In the genomic region with DNA sequence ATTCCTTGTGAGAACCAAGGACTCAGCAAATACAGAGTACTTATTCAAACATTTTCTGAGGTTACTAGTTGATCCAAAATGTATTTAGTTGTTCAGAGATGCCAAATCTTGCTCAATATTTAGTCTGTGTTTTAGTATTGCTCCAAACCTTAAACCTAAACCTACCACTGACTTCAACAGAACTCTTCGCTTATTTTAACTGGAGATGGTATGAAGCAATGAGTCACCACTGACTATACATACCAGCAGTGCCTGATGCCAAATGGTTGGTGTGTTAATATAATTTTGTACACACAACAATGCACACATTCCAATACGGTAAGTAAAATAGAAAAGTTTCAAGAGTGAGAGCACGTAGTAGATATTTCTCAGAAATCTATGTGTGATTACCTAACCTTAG, we compare ENCODE assay signal across 25 cellular contexts. TPM values are rescaled to one million over a fixed set of nuclear protein-coding genes. Genes with fewer than 3 reads are reported as not detected.
DNase-seq lines count a peak whose midpoint lies in the region; ATAC-seq, FAIRE-seq and TF ChIP-seq lines count a peak whose summit lies in the region.
"Had no signal": no experiment of that assay in that cellular context is flagged by ENCODE, and none has a peak within 500 bp of the region (broad histone marks: within the 10 kb centered on the region; RNA-seq: fewer than 3 reads in every experiment).

No MANE protein-coding gene starts in this region.

- POLR2A ChIA-PET in A549 (lab: Yijun Ruan, JAX), result no interaction called here
- POLR2A ChIA-PET in CD8-positive, alpha-beta memory T cell (lab: Charles Lee), result no interaction called here

- H3K36me3 Mint-ChIP-seq in CD8-positive, alpha-beta memory T cell, result no peaks in the 10 kb centered on the region
- H3K36me3 Mint-ChIP-seq: activated naive CD4-positive, alpha-beta T cell treated with anti-CD3 and anti-CD28 coated beads, Interleukin-2, amount 50 U/mL, for 24 hours had no signal

- H3K27ac ChIP-seq in A549, result no peak overlapping the region
- H3K27ac ChIP-seq in brain microvascular endothelial cell, result no peak overlapping the region
- H3K27ac ChIP-seq in foreskin keratinocyte, result no peak overlapping the region
- H3K27ac ChIP-seq in CD8-positive, alpha-beta memory T cell (ENCODE audit: low read depth, low read length), result no peak overlapping the region
- H3K27ac ChIP-seq: heart right ventricle, HL-60, SJSA1, tibial nerve had no signal

- no peak overlapping the region for H3K27ac Mint-ChIP-seq in CD8-positive, alpha-beta memory T cell
- H3K27ac Mint-ChIP-seq: activated naive CD4-positive, alpha-beta T cell treated with anti-CD3 and anti-CD28 coated beads, Interleukin-2, amount 50 U/mL, for 24 hours had no signal

- no peaks in the 10 kb centered on the region for H3K36me3 ChIP-seq in brain microvascular endothelial cell (replicated peaks)
- H3K36me3 ChIP-seq in CD8-positive, alpha-beta memory T cell (ENCODE audit: insufficient read depth, low read length), result no peaks in the 10 kb centered on the region
- H3K36me3 ChIP-seq: heart right ventricle, SJSA1, tibial nerve had no signal

- peaks cover 0 to 1% of the 10 kb centered on the region in 2 donors for H3K27me3 Mint-ChIP-seq in CD8-positive, alpha-beta memory T cell

- no peaks in the 10 kb centered on the region for H3K9me3 ChIP-seq in A549
- H3K9me3 ChIP-seq in CD8-positive, alpha-beta memory T cell (ENCODE audit: low read length), result no peaks in the 10 kb centered on the region
- H3K9me3 ChIP-seq: Caco-2, heart right ventricle, SJSA1, tibial nerve had no signal

- TF ChIP-seq POLR2A in A549 (IDR thresholded peaks at IDR 0.05; ENCODE audit: low read length), result no peak

- no peak for TF ChIP-seq RAD21 in A549 (conservative IDR thresholded peaks at IDR 0.05 in 1 of 2, IDR thresholded peaks at IDR 0.05 in 1 of 2)

- no peak overlapping the region for H3K4me3 Mint-ChIP-seq in CD8-positive, alpha-beta memory T cell
- H3K4me3 Mint-ChIP-seq: activated naive CD4-positive, alpha-beta T cell treated with anti-CD3 and anti-CD28 coated beads, Interleukin-2, amount 50 U/mL, for 24 hours had no signal

- WGBS in A549 (ENCODE audit: missing lambda C conversion rate), result 16% methylated on average over 3 of the region's 3 CpGs

- no peaks in the 10 kb centered on the region for H3K27me3 ChIP-seq in brain microvascular endothelial cell (replicated peaks)
- no peaks in the 10 kb centered on the region for H3K27me3 ChIP-seq in foreskin keratinocyte
- H3K27me3 ChIP-seq in CD8-positive, alpha-beta memory T cell (ENCODE audit: insufficient read depth, low read length, poor library complexity, severe bottlenecking), result no peaks in the 10 kb centered on the region
- H3K27me3 ChIP-seq: SJSA1, tibial nerve had no signal

- no peak overlapping the region for H3K4me2 ChIP-seq in A549

- CTCF ChIA-PET in A549 (lab: Yijun Ruan, JAX), result interaction anchor here (1.5 kb wide), 1 partner anchor 14 kb away, joined by 4 read pairs; no protein-coding TSS in a partner anchor
- CTCF ChIA-PET in CD8-positive, alpha-beta memory T cell (lab: Charles Lee), result no interaction called here

- H3K9me3 Mint-ChIP-seq in CD8-positive, alpha-beta memory T cell, result peaks cover 0 to 4% (median 0%) of the 10 kb centered on the region in 5 donors
- H3K9me3 Mint-ChIP-seq: activated naive CD4-positive, alpha-beta T cell treated with anti-CD3 and anti-CD28 coated beads, Interleukin-2, amount 50 U/mL, for 24 hours had no signal

- peak; percentile 23 for FAIRE-seq in A549 (lab: Jason Lieb, UNC)
- FAIRE-seq: A204.1, endometrium, kidney had no signal

- peaks cover 10 to 22% (median 15%) of the 10 kb centered on the region in 3 donors for H3K4me1 Mint-ChIP-seq in CD8-positive, alpha-beta memory T cell

- H3K4me3 ChIP-seq in A549 (no peak overlapping the region), brain microvascular endothelial cell (ENCODE audit: low read depth, low read length) (no peak overlapping the region)
- H3K4me3 ChIP-seq in CD8-positive, alpha-beta memory T cell (ENCODE audit: low read length), result no peak overlapping the region
- H3K4me3 ChIP-seq: heart right ventricle, SJSA1, skin epidermis, tibial nerve had no signal

- in situ Hi-C loops in brain microvascular endothelial cell (cut with HindIII; ENCODE audit: low pct_ligation_motif_present, low sequenced_read_pairs), result no loop called here

- ATAC-seq in A549 (peak in 1 of 2 experiments; percentile 34; a peak in 1 of 6 replicates), foreskin keratinocyte (peak; percentile 72), GM18909 (IDR thresholded peaks at IDR 0.05; ENCODE audit: poor library complexity, unreplicated experiment) (no peak)
- ATAC-seq: heart right ventricle had no signal

- H3K4me1 ChIP-seq in A549 (peaks cover 20% of the 10 kb centered on the region; the same call in 2 of the 3 replicates), foreskin keratinocyte (peaks cover 15% of the 10 kb centered on the region)
- peaks cover 3% of the 10 kb centered on the region for H3K4me1 ChIP-seq in CD8-positive, alpha-beta memory T cell (ENCODE audit: insufficient read depth, low read length)

- TF ChIP-seq CTCF in A549 (IDR thresholded peaks at IDR 0.05) (no peak), brain microvascular endothelial cell (IDR thresholded peaks at IDR 0.05; ENCODE audit: low read depth, low read length, missing control alignments) (no peak), foreskin keratinocyte (conservative IDR thresholded peaks at IDR 0.05) (no peak)

- DNase-seq in A549 (ENCODE audit: low read depth in 1 of 2, low spot score in 1 of 2), result no peak
- peak; percentile 68 for DNase-seq in HT1080 (ENCODE audit: low read depth)
- DNase-seq in brain microvascular endothelial cell, result peak; percentile 43
- DNase-seq in foreskin keratinocyte, result peak; percentile 64 to 85
- DNase-seq in CD8-positive, alpha-beta memory T cell, result no peak
- DNase-seq in germinal center (ENCODE audit: low spot score), result no peak
- no peak for DNase-seq in Kasumi-1 (lab: John Stamatoyannopoulos, UW)
- DNase-seq: activated CD4-positive, alpha-beta T cell treated with anti-CD3 and anti-CD28 coated beads, Interleukin-2, amount 50 U/mL, for 1 hour; Caco-2; cerebellar nuclear complex; GF-D8; heart right ventricle; Karpas-422; kidney; midbrain; NCI-H446 treated with DMSO at 0.1 percent for 48 hours; nucleus accumbens had no signal

- TF ChIP-seq EP300 in A549 (IDR thresholded peaks at IDR 0.05), result no peak

TF ChIP-seq in A549, 52 proteins besides CTCF, POLR2A, EP300 and RAD21:
- TF ChIP-seq ESRRA (IDR thresholded peaks at IDR 0.05; ENCODE audit: borderline replicate concordance, low read length) (no peak), FOSL2 (IDR thresholded peaks at IDR 0.05) (no peak), FOSL2 (CRISPR knock-in tag; IDR thresholded peaks at IDR 0.05) (peak; percentile 34)
TF ChIP-seq in A549: peak in this region for 1.

RNA-seq across cellular contexts. Expression of a gene that starts 1.9 kb away (rescaled TPM):
- 0.54 and 0.57 TPM in 2 replicates for polyA plus RNA-seq in A549 (2011; rRNA removed)
- polyA plus RNA-seq in A549 (2012; cell fraction: cytosol; rRNA removed), result under 0.01 and 0.05 TPM in 2 replicates
- polyA plus RNA-seq in A549 (2012; cell fraction: nucleus; rRNA removed), result 0.12 TPM in 1 of 2 replicates, not detected in the other
- polyA plus RNA-seq in A549 (2017; fragmentation: RNase III; extraction: RNeasy Plus Mini Kit Qiagen cat#74134 plus additional on column Dnase treatment), result 0.04 to 0.18 TPM (median 0.10 TPM) in 3 replicates
- 0.39 and 0.74 TPM in 2 replicates for polyA minus RNA-seq in A549 (2011; rRNA and poly(A)+ RNA removed)
- 6.5 and 8.6 TPM in 2 replicates for total RNA-seq in HT1080 (2014; rRNA removed; shearing (Covaris generic))
- 1.8 and 2.8 TPM in 2 replicates for polyA plus RNA-seq in HT1080 (2015; cell fraction: cytosol; rRNA removed)
- polyA plus RNA-seq in HT1080 (2015; cell fraction: nucleus; rRNA removed), result 5.3 and 10.6 TPM in 2 replicates
- total RNA-seq in foreskin keratinocyte, result 7.8 TPM in 2 replicates
- 1.7 and 1.9 TPM in 2 replicates for polyA plus RNA-seq in foreskin keratinocyte
- total RNA-seq in CD8-positive, alpha-beta memory T cell, result not detected
- polyA plus RNA-seq in CD8-positive, alpha-beta memory T cell, result 1.7 TPM

Comparison
In these comparisons a context has a peak if more than half of its experiments do, and no peak if none do; other contexts are left out.
1. DNase-seq: peak in HT1080 (single experiment), brain microvascular endothelial cell (single experiment) and foreskin keratinocyte (2 of 2); none in A549 (0 of 2), CD8-positive, alpha-beta memory T cell (0 of 5), germinal center (single experiment) and Kasumi-1 (0 of 2).